8 cellular contexts compared by ENCODE assay signal in the genomic region with DNA sequence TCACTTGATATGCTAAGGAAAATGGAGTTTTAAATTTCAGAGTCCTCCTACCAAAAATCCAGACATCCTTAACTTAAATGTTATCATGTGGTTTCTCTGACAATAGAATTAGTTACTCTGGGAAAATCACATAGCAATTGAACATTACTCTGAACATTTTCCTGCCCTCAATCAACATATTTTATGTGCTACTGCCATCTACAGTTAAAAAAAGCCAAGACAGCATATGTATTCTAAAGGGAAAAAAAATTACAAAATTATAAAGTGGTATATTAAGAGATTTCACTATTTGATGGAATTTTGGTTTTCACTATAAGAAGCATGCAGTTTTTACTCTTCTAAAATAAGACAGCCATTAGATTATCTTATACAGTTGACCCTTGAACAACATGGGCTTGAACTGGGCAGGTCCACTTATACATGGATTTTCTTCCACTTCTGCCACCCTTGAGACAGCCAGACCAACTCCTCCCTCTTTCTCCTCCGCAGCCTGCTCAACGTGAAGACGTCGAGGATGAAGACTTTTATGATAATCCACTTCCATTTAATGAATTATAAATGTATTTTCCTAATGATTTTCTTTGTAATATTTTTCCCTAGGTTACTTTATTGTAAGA.
A peak's percentile ranks its signal among the peaks of the same experiment; 100 is the strongest.
DNase-seq lines count a peak whose midpoint lies in the region; ATAC-seq and TF ChIP-seq lines count a peak whose summit lies in the region.

No MANE protein-coding gene starts in this region.

- H3K27me3 Mint-ChIP-seq in activated naive CD4-positive, alpha-beta T cell treated with anti-CD3 and anti-CD28 coated beads for 36 hours (ENCODE audit: low read depth) = no peaks in the 10 kb centered on the region

- H3K9ac ChIP-seq in SU-DHL-6 (ENCODE audit: low read length) = no peak overlapping the region

- peak; percentile 34; the same call in 1 of the 2 replicates for TF ChIP-seq RAD21 in Ishikawa (IDR thresholded peaks at IDR 0.05; ENCODE audit: low read depth)

- H3K4me1 Mint-ChIP-seq in activated naive CD4-positive, alpha-beta T cell treated with anti-CD3 and anti-CD28 coated beads for 36 hours (ENCODE audit: low read depth) = no peaks in the 10 kb centered on the region

- H4K20me1 ChIP-seq in SU-DHL-6 (ENCODE audit: low read depth, low read length) = no peaks in the 10 kb centered on the region

- no peak overlapping the region for H3K27ac ChIP-seq in SU-DHL-6 (ENCODE audit: low read depth, low read length)

- H3K27me3 ChIP-seq in BJ (ENCODE audit: control insufficient read depth, insufficient read depth, low read length) = no peaks in the 10 kb centered on the region
- H3K27me3 ChIP-seq in SU-DHL-6 (ENCODE audit: low read length) = no peaks in the 10 kb centered on the region

- no peaks in the 10 kb centered on the region for H3K36me3 ChIP-seq in BJ (ENCODE audit: control insufficient read depth, insufficient read depth, low read length)
- H3K36me3 ChIP-seq in SU-DHL-6 (ENCODE audit: low read length) = no peaks in the 10 kb centered on the region

- no peaks in the 10 kb centered on the region for H3K79me2 ChIP-seq in SU-DHL-6 (ENCODE audit: insufficient read depth, low read length)

- TF ChIP-seq CTCF in BJ (IDR thresholded peaks at IDR 0.05; ENCODE audit: insufficient read depth, low read depth, low read length) (peak; percentile 34), SU-DHL-6 (IDR thresholded peaks at IDR 0.05; ENCODE audit: insufficient read depth, low read length, poor library complexity, severe bottlenecking) (peak; percentile 28)

- no peaks in the 10 kb centered on the region for H3K36me3 Mint-ChIP-seq in activated naive CD4-positive, alpha-beta T cell treated with anti-CD3 and anti-CD28 coated beads for 36 hours (ENCODE audit: low read depth)

- DNase-seq in BJ (ENCODE audit: low read depth) (no peak), kidney tubule cell (ENCODE audit: low spot score) (peak; percentile 35), germinal center (ENCODE audit: low spot score) (no peak), T-helper 1 cell (no peak)
- no peak for DNase-seq in activated naive CD4-positive, alpha-beta T cell treated with anti-CD3 and anti-CD28 coated beads for 36 hours

- intact Hi-C loops in activated naive CD4-positive, alpha-beta T cell treated with anti-CD3 and anti-CD28 coated beads for 36 hours (cut with micrococcal nuclease) = loop anchor here (1.0 to 10.0 kb wide), 2 partner anchors 260 to 424 kb away; a partner anchor contains a TSS

- CTCF ChIA-PET in BJ (lab: Yijun Ruan, JAX) = interaction anchor here (1.6 kb wide), 1 partner anchor 15 kb away, joined by 3 read pairs; no protein-coding TSS in a partner anchor
- CTCF ChIA-PET in activated naive CD4-positive, alpha-beta T cell treated with anti-CD3 and anti-CD28 coated beads for 36 hours (lab: Charles Lee) = interaction anchor here (0.6 to 1.2 kb wide), 2 partner anchors 49 to 58 kb away, joined by 3 read pairs; no protein-coding TSS in a partner anchor

- H3K4me3 Mint-ChIP-seq in activated naive CD4-positive, alpha-beta T cell treated with anti-CD3 and anti-CD28 coated beads for 36 hours = no peak overlapping the region

- H3K27ac Mint-ChIP-seq in activated naive CD4-positive, alpha-beta T cell treated with anti-CD3 and anti-CD28 coated beads for 36 hours = no peak overlapping the region

- no peaks in the 10 kb centered on the region for H3K9me3 ChIP-seq in SU-DHL-6 (ENCODE audit: insufficient read depth, low read length)

- no peaks in the 10 kb centered on the region for H3K9me3 Mint-ChIP-seq in activated naive CD4-positive, alpha-beta T cell treated with anti-CD3 and anti-CD28 coated beads for 36 hours

- H3K4me3 ChIP-seq in BJ (ENCODE audit: low read depth, low read length) (no peak overlapping the region), SU-DHL-6 (ENCODE audit: insufficient read depth, low read length, poor library complexity, severe bottlenecking) (no peak overlapping the region)

- no peaks in the 10 kb centered on the region for H3K9me2 ChIP-seq in SU-DHL-6 (replicated peaks; ENCODE audit: insufficient read depth, low read length)

- H3K4me2 ChIP-seq in SU-DHL-6 (ENCODE audit: low read depth, low read length, poor library complexity, severe bottlenecking) = no peak overlapping the region

- no peak for TF ChIP-seq EP300 in Ishikawa (IDR thresholded peaks at IDR 0.05; ENCODE audit: borderline replicate concordance)

- POLR2A ChIA-PET in BJ (lab: Charles Lee) = no interaction called here

- no peaks in the 10 kb centered on the region for H3F3A ChIP-seq in SU-DHL-6 (ENCODE audit: insufficient read depth)

- no peak for ATAC-seq in HG02970 (IDR thresholded peaks at IDR 0.05; ENCODE audit: low FRiP score, unreplicated experiment)

- H2AFZ ChIP-seq in SU-DHL-6 (ENCODE audit: low read depth, low read length, severe bottlenecking) = no peak overlapping the region

TF ChIP-seq in Ishikawa, 13 proteins besides CTCF, POLR2A, EP300 and RAD21:
- TF ChIP-seq, protein P1, sequence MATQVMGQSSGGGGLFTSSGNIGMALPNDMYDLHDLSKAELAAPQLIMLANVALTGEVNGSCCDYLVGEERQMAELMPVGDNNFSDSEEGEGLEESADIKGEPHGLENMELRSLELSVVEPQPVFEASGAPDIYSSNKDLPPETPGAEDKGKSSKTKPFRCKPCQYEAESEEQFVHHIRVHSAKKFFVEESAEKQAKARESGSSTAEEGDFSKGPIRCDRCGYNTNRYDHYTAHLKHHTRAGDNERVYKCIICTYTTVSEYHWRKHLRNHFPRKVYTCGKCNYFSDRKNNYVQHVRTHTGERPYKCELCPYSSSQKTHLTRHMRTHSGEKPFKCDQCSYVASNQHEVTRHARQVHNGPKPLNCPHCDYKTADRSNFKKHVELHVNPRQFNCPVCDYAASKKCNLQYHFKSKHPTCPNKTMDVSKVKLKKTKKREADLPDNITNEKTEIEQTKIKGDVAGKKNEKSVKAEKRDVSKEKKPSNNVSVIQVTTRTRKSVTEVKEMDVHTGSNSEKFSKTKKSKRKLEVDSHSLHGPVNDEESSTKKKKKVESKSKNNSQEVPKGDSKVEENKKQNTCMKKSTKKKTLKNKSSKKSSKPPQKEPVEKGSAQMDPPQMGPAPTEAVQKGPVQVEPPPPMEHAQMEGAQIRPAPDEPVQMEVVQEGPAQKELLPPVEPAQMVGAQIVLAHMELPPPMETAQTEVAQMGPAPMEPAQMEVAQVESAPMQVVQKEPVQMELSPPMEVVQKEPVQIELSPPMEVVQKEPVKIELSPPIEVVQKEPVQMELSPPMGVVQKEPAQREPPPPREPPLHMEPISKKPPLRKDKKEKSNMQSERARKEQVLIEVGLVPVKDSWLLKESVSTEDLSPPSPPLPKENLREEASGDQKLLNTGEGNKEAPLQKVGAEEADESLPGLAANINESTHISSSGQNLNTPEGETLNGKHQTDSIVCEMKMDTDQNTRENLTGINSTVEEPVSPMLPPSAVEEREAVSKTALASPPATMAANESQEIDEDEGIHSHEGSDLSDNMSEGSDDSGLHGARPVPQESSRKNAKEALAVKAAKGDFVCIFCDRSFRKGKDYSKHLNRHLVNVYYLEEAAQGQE (IDR thresholded peaks at IDR 0.05; ENCODE audit: low read depth) = no peak
- TF ChIP-seq YY1 (IDR thresholded peaks at IDR 0.05; ENCODE audit: low read depth) (no peak), ZBTB7A (IDR thresholded peaks at IDR 0.05; ENCODE audit: low read depth) (no peak), TCF12 (IDR thresholded peaks at IDR 0.05; ENCODE audit: low read depth) (no peak), CEBPB (IDR thresholded peaks at IDR 0.05) (no peak), CREB1 (IDR thresholded peaks at IDR 0.05; ENCODE audit: low read depth) (no peak), TEAD4 (IDR thresholded peaks at IDR 0.05) (no peak), TAF1 (IDR thresholded peaks at IDR 0.05; ENCODE audit: low read depth) (no peak), NFIC (IDR thresholded peaks at IDR 0.05) (no peak), FOXM1 (IDR thresholded peaks at IDR 0.05; ENCODE audit: borderline replicate concordance, low read depth) (no peak)
- TF ChIP-seq, protein P2, sequence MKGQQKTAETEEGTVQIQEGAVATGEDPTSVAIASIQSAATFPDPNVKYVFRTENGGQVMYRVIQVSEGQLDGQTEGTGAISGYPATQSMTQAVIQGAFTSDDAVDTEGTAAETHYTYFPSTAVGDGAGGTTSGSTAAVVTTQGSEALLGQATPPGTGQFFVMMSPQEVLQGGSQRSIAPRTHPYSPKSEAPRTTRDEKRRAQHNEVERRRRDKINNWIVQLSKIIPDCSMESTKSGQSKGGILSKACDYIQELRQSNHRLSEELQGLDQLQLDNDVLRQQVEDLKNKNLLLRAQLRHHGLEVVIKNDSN (IDR thresholded peaks at IDR 0.05) = no peak
- TF ChIP-seq, protein P3, sequence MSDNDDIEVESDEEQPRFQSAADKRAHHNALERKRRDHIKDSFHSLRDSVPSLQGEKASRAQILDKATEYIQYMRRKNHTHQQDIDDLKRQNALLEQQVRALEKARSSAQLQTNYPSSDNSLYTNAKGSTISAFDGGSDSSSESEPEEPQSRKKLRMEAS (IDR thresholded peaks at IDR 0.05) = no peak
